ENCODE assay signal across 8 cellular contexts in genomic region chr6:26033132-26033941, GRCh38. TPM values are rescaled to one million over a fixed set of nuclear protein-coding genes. Genes with fewer than 3 reads are reported as not detected.
DNase-seq lines count a peak whose midpoint lies in the region; ATAC-seq, FAIRE-seq and TF ChIP-seq lines count a peak whose summit lies in the region.

No MANE protein-coding gene starts in this region.

- H3K4me1 ChIP-seq in NT2/D1 (ENCODE audit: insufficient read depth, insufficient read length): no peaks in the 10 kb centered on the region
- peaks cover 9 to 21% of the 10 kb centered on the region in 2 donors for H3K4me1 ChIP-seq in thoracic aorta (ENCODE audit: control insufficient read depth in 1 of 2, low read depth in 2 of 2)

- no peaks in the 10 kb centered on the region for H3K9me3 ChIP-seq in NT2/D1 (ENCODE audit: insufficient read depth, low read length)
- no peaks in the 10 kb centered on the region for H3K9me3 ChIP-seq in thoracic aorta

- TF ChIP-seq CTCF in epithelial cell of proximal tubule (conservative IDR thresholded peaks at IDR 0.05; ENCODE audit: low read depth, low read length): no peak
- no peak for TF ChIP-seq CTCF in thoracic aorta (IDR thresholded peaks at IDR 0.05)

- H3K4me3 ChIP-seq in NT2/D1 (ENCODE audit: insufficient read length, low read depth) (peak overlapping the region; percentile 62), epithelial cell of proximal tubule (ENCODE audit: low read depth, low read length) (peak overlapping the region; percentile 64), thoracic aorta (peak overlapping the region; percentile 74)

- DNase-seq in DMS79 treated with DMSO at 0.1 percent for 48 hours (lab: John Stamatoyannopoulos, UW) (peak; percentile 24), HTR-8/SVneo (ENCODE audit: insufficient read length, low spot score) (peak; percentile 91), NT2/D1 (ENCODE audit: low read depth, low spot score) (peak; percentile 86), epithelial cell of proximal tubule (ENCODE audit: low read depth) (peak; percentile 95), mucosa of gallbladder (ENCODE audit: low spot score) (peak; percentile 69), thoracic aorta (ENCODE audit: low spot score) (no peak)
- DNase-seq in activated T-cell treated with anti-CD3 and anti-CD28 coated beads, Interleukin-2, amount 50 U/mL, for 1 hour: peak; percentile 70

- peak overlapping the region; percentile 89 for H3K9ac ChIP-seq in NT2/D1 (ENCODE audit: insufficient read length, low read depth)

- H3K27me3 ChIP-seq in NT2/D1 (ENCODE audit: insufficient read depth, insufficient read length): no peaks in the 10 kb centered on the region
- no peaks in the 10 kb centered on the region for H3K27me3 ChIP-seq in thoracic aorta (replicated peaks; ENCODE audit: insufficient read depth)

- ATAC-seq in GM21526 (IDR thresholded peaks at IDR 0.05; ENCODE audit: low FRiP score, unreplicated experiment) (peak; percentile 45), thoracic aorta (ENCODE audit: insufficient number of reproducible peaks, low FRiP score, low read depth) (peak; percentile 96)

- H3K36me3 ChIP-seq in NT2/D1 (ENCODE audit: insufficient read depth, insufficient read length, low read length) (no peaks in the 10 kb centered on the region), thoracic aorta (no peaks in the 10 kb centered on the region)

- peak; percentile 36 for FAIRE-seq in HTR-8/SVneo (lab: Jason Lieb, UNC)

- H3K27ac ChIP-seq in thoracic aorta: peak overlapping the region; percentile 83 to 93

RNA-seq across cellular contexts. Expression of gene HFE, which starts 53.9 kb away (rescaled TPM):
- total RNA-seq in epithelial cell of proximal tubule (5.1 and 5.3 TPM in 2 replicates), mucosa of gallbladder (19.1 TPM), thoracic aorta (10 to 100 TPM in 1 of 2 donors, 1 to 10 TPM in 1; 8.7 to 10.1 TPM)
